Comparison of ENCODE assay signal across 1 cellular context in genomic region chr6:31903957-31904356, GRCh38.
TF ChIP-seq lines count a peak whose summit lies in the region.

No MANE protein-coding gene starts in this region.

TF ChIP-seq in K562, 482 proteins besides CTCF, POLR2A, EP300 and RAD21 (continued from another document):
- TF ChIP-seq MYBL2 (IDR thresholded peaks at IDR 0.05; ENCODE audit: low read depth) = no peak
- TF ChIP-seq MYBL2 (CRISPR knock-in tag; IDR thresholded peaks at IDR 0.05; ENCODE audit: borderline replicate concordance) = no peak
- no peak for TF ChIP-seq CBX1 (IDR thresholded peaks at IDR 0.05; ENCODE audit: low read depth)
- peak; percentile 36; the same call in 1 of the 2 replicates for TF ChIP-seq NCOR1 (IDR thresholded peaks at IDR 0.05)
- TF ChIP-seq ARID3A (IDR thresholded peaks at IDR 0.05; ENCODE audit: borderline replicate concordance, low read depth, low read length) = peak; percentile 44; the same call in 1 of the 2 replicates
- TF ChIP-seq PTRF (tag; IDR thresholded peaks at IDR 0.05) = no peak
- TF ChIP-seq SIN3B (IDR thresholded peaks at IDR 0.05; ENCODE audit: low read depth) = no peak
- peak; percentile 11; the same call in 1 of the 2 replicates for TF ChIP-seq BHLHE40 (IDR thresholded peaks at IDR 0.05; ENCODE audit: low read length)
- no peak for TF ChIP-seq ZBTB7A (IDR thresholded peaks at IDR 0.05; ENCODE audit: borderline replicate concordance, control insufficient read depth, low read depth, low read length)
- TF ChIP-seq SNRNP70 (optimal IDR thresholded peaks at IDR 0.05; ENCODE audit: low read depth, low read length) = no peak
- peak; percentile 63 for TF ChIP-seq CBFA2T3 (IDR thresholded peaks at IDR 0.05)
- TF ChIP-seq ZNF311 (CRISPR knock-in tag; IDR thresholded peaks at IDR 0.05) = no peak
- TF ChIP-seq TEAD4 (IDR thresholded peaks at IDR 0.05; ENCODE audit: low read length) = peak; percentile 43; the same call in 1 of the 2 replicates
- no peak for TF ChIP-seq TEAD4 (CRISPR knock-in tag; IDR thresholded peaks at IDR 0.05; ENCODE audit: borderline replicate concordance)
- peak in 1 of 2 experiments; percentile 95; a peak in 2 of 4 replicates for TF ChIP-seq RCOR1 (IDR thresholded peaks at IDR 0.05; ENCODE audit: borderline replicate concordance in 1 of 2, low read depth in 2 of 2, low read length in 2 of 2)
- TF ChIP-seq PHF21A (IDR thresholded peaks at IDR 0.05; ENCODE audit: borderline replicate concordance, low read depth) = 0 out of 2 replicates have a peak, but pooled peaks have one; percentile 30
- TF ChIP-seq ZNF695 (CRISPR knock-in tag; IDR thresholded peaks at IDR 0.05) = no peak
- TF ChIP-seq ARNT (IDR thresholded peaks at IDR 0.05) = no peak
- no peak for TF ChIP-seq RNF2 (IDR thresholded peaks at IDR 0.05)
- TF ChIP-seq ZNF518B (CRISPR knock-in tag; IDR thresholded peaks at IDR 0.05) = no peak
- TF ChIP-seq ETV5 (CRISPR knock-in tag; IDR thresholded peaks at IDR 0.05; ENCODE audit: low read depth) = no peak
- no peak for TF ChIP-seq KAT2B (IDR thresholded peaks at IDR 0.05; ENCODE audit: low read depth, low read length)
- TF ChIP-seq TSC22D4 (tag; IDR thresholded peaks at IDR 0.05) = no peak
- TF ChIP-seq JUN (IDR thresholded peaks at IDR 0.05; ENCODE audit: borderline replicate concordance, low read depth, low read length) = peak; percentile 47; the same call in 1 of the 2 replicates
- no peak for TF ChIP-seq JUN (CRISPR knock-in tag; IDR thresholded peaks at IDR 0.05; ENCODE audit: borderline replicate concordance)
- no peak for TF ChIP-seq MITF (IDR thresholded peaks at IDR 0.05)
- TF ChIP-seq DMBX1 (CRISPR knock-in tag; IDR thresholded peaks at IDR 0.05; ENCODE audit: borderline replicate concordance) = no peak
- peak; percentile 56 for TF ChIP-seq VEZF1 (CRISPR knock-in tag; IDR thresholded peaks at IDR 0.05)
- TF ChIP-seq ZSCAN32 (CRISPR knock-in tag; IDR thresholded peaks at IDR 0.05) = no peak
- TF ChIP-seq CBFA2T2 (conservative IDR thresholded peaks at IDR 0.05) = peak; percentile 42
- TF ChIP-seq ZBTB5 (IDR thresholded peaks at IDR 0.05) = no peak
- peak; percentile 76 for TF ChIP-seq ZNF766 (CRISPR knock-in tag; conservative IDR thresholded peaks at IDR 0.05)
- 0 out of 2 replicates have a peak, but pooled peaks have one; percentile 42 for TF ChIP-seq CTBP1 (IDR thresholded peaks at IDR 0.05; ENCODE audit: borderline replicate concordance)
- TF ChIP-seq MEF2A (IDR thresholded peaks at IDR 0.05; ENCODE audit: control insufficient read depth, low read depth, low read length) = no peak
- no peak for TF ChIP-seq MEIS2 (IDR thresholded peaks at IDR 0.05; ENCODE audit: partially characterized antibody)
- peak; percentile 75; the same call in 1 of the 2 replicates for TF ChIP-seq MECOM (CRISPR knock-in tag; IDR thresholded peaks at IDR 0.05)
TF ChIP-seq in K562: peak in this region for 28.
